1 cellular context compared by ENCODE assay signal in the genomic region with DNA sequence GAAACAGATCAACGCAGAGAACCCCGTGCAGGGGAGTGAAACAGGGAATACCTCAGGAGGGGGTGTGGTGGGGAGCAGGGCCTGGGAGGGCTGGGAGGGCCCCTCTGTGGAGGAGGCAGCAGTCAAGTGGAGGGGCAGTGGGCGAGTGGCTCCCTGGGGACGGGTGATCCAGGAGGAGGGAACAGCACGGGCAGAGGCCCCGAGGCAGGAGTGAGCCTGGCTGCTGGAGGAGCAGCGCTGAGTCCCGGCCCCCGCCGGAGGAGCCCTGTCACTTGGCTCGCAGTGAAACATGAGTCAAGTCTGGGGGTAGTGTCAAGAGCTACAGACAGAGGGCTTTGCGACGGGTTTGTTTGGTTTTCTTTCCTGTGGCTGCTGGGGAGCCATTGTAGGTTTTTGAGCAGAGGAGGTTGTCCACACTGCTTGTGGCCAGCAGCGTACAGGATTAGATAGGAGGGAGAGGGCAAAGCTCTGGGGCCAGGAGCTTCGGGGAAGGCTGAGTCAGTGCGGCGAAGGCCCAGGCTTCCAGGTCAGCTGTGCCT.
TF ChIP-seq lines count a peak whose summit lies in the region.

No MANE protein-coding gene starts in this region.

TF ChIP-seq in GM12878, 131 proteins besides CTCF, POLR2A, EP300 and RAD21 (continued from another document):
- TF ChIP-seq, protein P1, sequence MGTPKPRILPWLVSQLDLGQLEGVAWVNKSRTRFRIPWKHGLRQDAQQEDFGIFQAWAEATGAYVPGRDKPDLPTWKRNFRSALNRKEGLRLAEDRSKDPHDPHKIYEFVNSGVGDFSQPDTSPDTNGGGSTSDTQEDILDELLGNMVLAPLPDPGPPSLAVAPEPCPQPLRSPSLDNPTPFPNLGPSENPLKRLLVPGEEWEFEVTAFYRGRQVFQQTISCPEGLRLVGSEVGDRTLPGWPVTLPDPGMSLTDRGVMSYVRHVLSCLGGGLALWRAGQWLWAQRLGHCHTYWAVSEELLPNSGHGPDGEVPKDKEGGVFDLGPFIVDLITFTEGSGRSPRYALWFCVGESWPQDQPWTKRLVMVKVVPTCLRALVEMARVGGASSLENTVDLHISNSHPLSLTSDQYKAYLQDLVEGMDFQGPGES (IDR thresholded peaks at IDR 0.05) = no peak
- peak; percentile 11; the same call in 1 of the 2 replicates for TF ChIP-seq POLR2AphosphoS2 (IDR thresholded peaks at IDR 0.05; ENCODE audit: low read depth, low read length)
- TF ChIP-seq, protein P2, sequence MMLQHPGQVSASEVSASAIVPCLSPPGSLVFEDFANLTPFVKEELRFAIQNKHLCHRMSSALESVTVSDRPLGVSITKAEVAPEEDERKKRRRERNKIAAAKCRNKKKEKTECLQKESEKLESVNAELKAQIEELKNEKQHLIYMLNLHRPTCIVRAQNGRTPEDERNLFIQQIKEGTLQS (IDR thresholded peaks at IDR 0.05; ENCODE audit: borderline replicate concordance, extremely low read depth, low read depth, low read length) = no peak
- no peak for TF ChIP-seq SP1 (IDR thresholded peaks at IDR 0.05; ENCODE audit: low read depth, low read length)
- TF ChIP-seq SMAD1 (IDR thresholded peaks at IDR 0.05; ENCODE audit: low read depth, partially characterized antibody) = no peak
- no peak for TF ChIP-seq NFIC (IDR thresholded peaks at IDR 0.05; ENCODE audit: low read depth, low read length)
- TF ChIP-seq ZNF622 (IDR thresholded peaks at IDR 0.05) = no peak
- TF ChIP-seq, protein P3, sequence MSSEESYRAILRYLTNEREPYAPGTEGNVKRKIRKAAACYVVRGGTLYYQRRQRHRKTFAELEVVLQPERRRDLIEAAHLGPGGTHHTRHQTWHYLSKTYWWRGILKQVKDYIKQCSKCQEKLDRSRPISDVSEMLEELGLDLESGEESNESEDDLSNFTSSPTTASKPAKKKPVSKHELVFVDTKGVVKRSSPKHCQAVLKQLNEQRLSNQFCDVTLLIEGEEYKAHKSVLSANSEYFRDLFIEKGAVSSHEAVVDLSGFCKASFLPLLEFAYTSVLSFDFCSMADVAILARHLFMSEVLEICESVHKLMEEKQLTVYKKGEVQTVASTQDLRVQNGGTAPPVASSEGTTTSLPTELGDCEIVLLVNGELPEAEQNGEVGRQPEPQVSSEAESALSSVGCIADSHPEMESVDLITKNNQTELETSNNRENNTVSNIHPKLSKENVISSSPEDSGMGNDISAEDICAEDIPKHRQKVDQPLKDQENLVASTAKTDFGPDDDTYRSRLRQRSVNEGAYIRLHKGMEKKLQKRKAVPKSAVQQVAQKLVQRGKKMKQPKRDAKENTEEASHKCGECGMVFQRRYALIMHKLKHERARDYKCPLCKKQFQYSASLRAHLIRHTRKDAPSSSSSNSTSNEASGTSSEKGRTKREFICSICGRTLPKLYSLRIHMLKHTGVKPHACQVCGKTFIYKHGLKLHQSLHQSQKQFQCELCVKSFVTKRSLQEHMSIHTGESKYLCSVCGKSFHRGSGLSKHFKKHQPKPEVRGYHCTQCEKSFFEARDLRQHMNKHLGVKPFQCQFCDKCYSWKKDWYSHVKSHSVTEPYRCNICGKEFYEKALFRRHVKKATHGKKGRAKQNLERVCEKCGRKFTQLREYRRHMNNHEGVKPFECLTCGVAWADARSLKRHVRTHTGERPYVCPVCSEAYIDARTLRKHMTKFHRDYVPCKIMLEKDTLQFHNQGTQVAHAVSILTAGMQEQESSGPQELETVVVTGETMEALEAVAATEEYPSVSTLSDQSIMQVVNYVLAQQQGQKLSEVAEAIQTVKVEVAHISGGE (CRISPR knock-in tag; IDR thresholded peaks at IDR 0.05) = no peak
- TF ChIP-seq ESRRA (IDR thresholded peaks at IDR 0.05; ENCODE audit: low read length) = no peak
- no peak for TF ChIP-seq FOXM1 (IDR thresholded peaks at IDR 0.05; ENCODE audit: low read depth, low read length)
- TF ChIP-seq TCF7 (IDR thresholded peaks at IDR 0.05; ENCODE audit: borderline replicate concordance) = no peak
- TF ChIP-seq POLR2AphosphoS5 (IDR thresholded peaks at IDR 0.05; ENCODE audit: low read length) = peak; percentile 54
